In the genomic region with DNA sequence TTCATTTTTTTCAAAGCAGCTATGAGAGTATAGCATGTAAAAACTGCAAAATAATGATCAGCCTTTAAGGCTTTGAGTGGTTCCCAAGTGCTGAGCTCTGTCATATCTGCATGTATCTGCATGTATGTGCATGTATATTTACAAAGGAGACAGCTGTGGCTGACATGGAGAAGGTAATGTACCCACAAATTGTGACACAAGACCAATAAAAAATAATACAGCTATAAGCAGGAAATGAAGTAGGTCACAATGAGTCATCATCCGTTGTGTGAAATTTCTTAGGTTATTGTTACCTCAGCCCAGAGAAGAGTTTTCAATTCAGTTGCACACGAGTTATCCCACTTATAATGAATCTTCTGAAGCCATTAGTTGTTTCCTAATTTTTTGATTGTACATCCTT, we compare ENCODE assay signal across 8 cellular contexts.
DNase-seq lines count a peak whose midpoint lies in the region; ATAC-seq lines count a peak whose summit lies in the region.

No MANE protein-coding gene starts in this region.

- no peaks in the 10 kb centered on the region for H3K27me3 Mint-ChIP-seq in effector memory CD8-positive, alpha-beta T cell
- no peaks in the 10 kb centered on the region for H3K27me3 Mint-ChIP-seq in stimulated activated naive B cell treated with anti-CD40 and anti-IgM and Interleukin-4, amounts not matched to agents 10 μg/mL and 1 μg/mL and 100 μg/mL, for 72 hours

- peak overlapping the region; percentile 73 to 82 for H3K4me3 Mint-ChIP-seq in effector memory CD8-positive, alpha-beta T cell
- H3K4me3 Mint-ChIP-seq in stimulated activated naive B cell treated with anti-CD40 and anti-IgM and Interleukin-4, amounts not matched to agents 10 μg/mL and 1 μg/mL and 100 μg/mL, for 72 hours, result peak overlapping the region in 1 of 2 donors; percentile 16

- H3K36me3 Mint-ChIP-seq in effector memory CD8-positive, alpha-beta T cell (ENCODE audit: insufficient read depth), result peaks cover 17% of the 10 kb centered on the region
- no peaks in the 10 kb centered on the region for H3K36me3 Mint-ChIP-seq in stimulated activated naive B cell treated with anti-CD40 and anti-IgM and Interleukin-4, amounts not matched to agents 10 μg/mL and 1 μg/mL and 100 μg/mL, for 72 hours

- peaks cover 37 to 62% of the 10 kb centered on the region in 2 donors for H3K4me1 Mint-ChIP-seq in effector memory CD8-positive, alpha-beta T cell (ENCODE audit: low read depth in 2 of 2)
- peaks cover 25 to 78% of the 10 kb centered on the region in 2 donors for H3K4me1 Mint-ChIP-seq in stimulated activated naive B cell treated with anti-CD40 and anti-IgM and Interleukin-4, amounts not matched to agents 10 μg/mL and 1 μg/mL and 100 μg/mL, for 72 hours

- DNase-seq in A172 (ENCODE audit: low spot score) (peak; percentile 84), OCI-M1 (lab: John Stamatoyannopoulos, UW) (peak; percentile 25), middle frontal gyrus (ENCODE audit: extremely low spot score, low spot score) (no peak), NCI-H1092 treated with DMSO at 0.1 percent for 48 hours (lab: John Stamatoyannopoulos, UW) (no peak)
- peak; percentile 34 to 40 (median 37) for DNase-seq in effector memory CD8-positive, alpha-beta T cell
- DNase-seq in stimulated activated naive B cell treated with anti-CD40 and anti-IgM and Interleukin-4, amounts not matched to agents 10 μg/mL and 1 μg/mL and 100 μg/mL, for 72 hours, result no peak

- H3K27ac Mint-ChIP-seq in effector memory CD8-positive, alpha-beta T cell, result peak overlapping the region; percentile 92 to 97
- H3K27ac Mint-ChIP-seq in stimulated activated naive B cell treated with anti-CD40 and anti-IgM and Interleukin-4, amounts not matched to agents 10 μg/mL and 1 μg/mL and 100 μg/mL, for 72 hours, result no peak overlapping the region

- H3K9me3 Mint-ChIP-seq in effector memory CD8-positive, alpha-beta T cell, result no peaks in the 10 kb centered on the region
- no peaks in the 10 kb centered on the region for H3K9me3 Mint-ChIP-seq in stimulated activated naive B cell treated with anti-CD40 and anti-IgM and Interleukin-4, amounts not matched to agents 10 μg/mL and 1 μg/mL and 100 μg/mL, for 72 hours

- ATAC-seq in GM18511 (IDR thresholded peaks at IDR 0.05; ENCODE audit: unreplicated experiment), result peak; percentile 64
- ATAC-seq in effector memory CD8-positive, alpha-beta T cell (replicated peaks), result peak; percentile 90
- ATAC-seq in stimulated activated naive B cell treated with anti-CD40 and anti-IgM and Interleukin-4, amounts not matched to agents 10 μg/mL and 1 μg/mL and 100 μg/mL, for 72 hours (replicated peaks), result peak; percentile 65 to 69
- no peak for ATAC-seq in GM21528 (IDR thresholded peaks at IDR 0.05; ENCODE audit: low FRiP score, unreplicated experiment)

Comparison
In these comparisons a context has a peak if more than half of its experiments do, and no peak if none do; other contexts are left out.
1. DNase-seq: peak in A172 (single experiment), OCI-M1 (single experiment) and effector memory CD8-positive, alpha-beta T cell (3 of 3); none in stimulated activated naive B cell treated with anti-CD40 and anti-IgM and Interleukin-4, amounts not matched to agents 10 μg/mL and 1 μg/mL and 100 μg/mL, for 72 hours (single experiment), middle frontal gyrus (single experiment) and NCI-H1092 treated with DMSO at 0.1 percent for 48 hours (single experiment).